1 cellular context compared by ENCODE assay signal in the genomic region with DNA sequence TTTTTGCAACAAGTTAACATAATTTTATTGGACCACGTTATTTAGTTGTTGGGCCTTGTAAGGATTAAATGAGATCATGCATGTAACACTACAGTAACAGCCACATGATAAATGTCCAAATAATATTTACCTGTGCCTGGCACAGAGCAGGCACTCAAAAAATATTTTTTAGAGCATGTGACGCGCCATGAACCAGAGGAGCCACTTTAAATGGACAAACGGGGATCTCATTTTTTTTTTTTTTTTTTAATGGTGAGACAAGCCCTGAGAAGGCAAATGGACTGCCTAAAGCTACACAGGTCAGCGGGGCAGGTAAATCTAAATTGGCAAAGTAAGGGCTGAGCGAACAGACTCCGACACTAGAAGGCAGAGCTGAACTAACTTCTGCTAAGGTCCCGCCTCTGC.
TF ChIP-seq lines count a peak whose summit lies in the region.

No MANE protein-coding gene starts in this region.

TF ChIP-seq in GM12878, 131 proteins besides CTCF, POLR2A, EP300 and RAD21:
- peak; percentile 58; the same call in 1 of the 2 replicates for TF ChIP-seq SMC3 (IDR thresholded peaks at IDR 0.05; ENCODE audit: borderline replicate concordance, low read length)
- TF ChIP-seq SIX5 (IDR thresholded peaks at IDR 0.05; ENCODE audit: low read depth, low read length, severe bottlenecking) = no peak
